In genomic region chr9:125143377-125144090, GRCh38 we compare ENCODE assay signal across 8 cellular contexts. TPM values are rescaled to one million over a fixed set of nuclear protein-coding genes. Genes with fewer than 3 reads are reported as not detected.
A peak's percentile ranks its signal among the peaks of the same experiment; 100 is the strongest.
DNase-seq lines count a peak whose midpoint lies in the region; ATAC-seq, FAIRE-seq and TF ChIP-seq lines count a peak whose summit lies in the region.

SCAI (minus strand) TSS chr9:125143528; CDS start chr9:125143437, 91 bp downstream.

- peak; percentile 99 for DNase-seq in AG10803 (ENCODE audit: low read depth)
- peak; percentile 99 for DNase-seq in NCI-H345 (lab: John Stamatoyannopoulos, UW)
- DNase-seq in activated B cell treated with CpG ODN at 0.5 μM for 24 hours = peak; percentile 90
- peak; percentile 96 to 98 for DNase-seq in central memory CD8-positive, alpha-beta T cell (ENCODE audit: low spot score in 2 of 2)
- peak; percentile 94 for DNase-seq in keratinocyte (ENCODE audit: low read depth, low spot score)
- DNase-seq in stimulated activated CD4-positive, alpha-beta T cell treated with anti-CD3 and anti-CD28 coated beads, Interleukin-15, amount 100 ng/mL, for 24 hours = peak; percentile 99

- H4K20me1 ChIP-seq in keratinocyte (ENCODE audit: control insufficient read depth, extremely low read depth, insufficient read depth, low read length) = peaks cover 3% of the 10 kb centered on the region

- peak; percentile 98 for TF ChIP-seq CTCF in AG10803 (conservative IDR thresholded peaks at IDR 0.05; ENCODE audit: low read length)
- TF ChIP-seq CTCF in activated B cell treated with CpG ODN at 0.5 μM for 24 hours (IDR thresholded peaks at IDR 0.05) = peak; percentile 91
- peak; percentile 91 to 100 (median 97) for TF ChIP-seq CTCF in keratinocyte (optimal IDR thresholded peaks at IDR 0.05 in 1 of 3, IDR thresholded peaks at IDR 0.05 in 1 of 3, conservative IDR thresholded peaks at IDR 0.05 in 1 of 3; ENCODE audit: extremely low read depth in 1 of 3, insufficient read depth in 2 of 3, low read length in 3 of 3)

- no peaks in the 10 kb centered on the region for H3K79me2 ChIP-seq in keratinocyte (ENCODE audit: control insufficient read depth, insufficient read depth, low read length)

- H3K9me3 ChIP-seq in keratinocyte (ENCODE audit: control insufficient read depth, low read depth, low read length) = no peaks in the 10 kb centered on the region

- intact Hi-C loops in activated B cell treated with CpG ODN at 0.5 μM for 24 hours (cut with micrococcal nuclease) = loop anchor here (1.0 to 10.0 kb wide), 9 partner anchors 17 to 372 kb away; partner anchors contain the start of genes GAPVD1, GOLGA1, HSPA5 and NR6A1

- peak within 1 kb of the TSS; percentile 64 for H3K9ac ChIP-seq in keratinocyte (ENCODE audit: control insufficient read depth, extremely low read depth, insufficient read depth, low read length)

- H3K36me3 ChIP-seq in keratinocyte (ENCODE audit: control insufficient read depth in 2 of 2, extremely low read depth in 1 of 2, insufficient read depth in 2 of 2, low read length in 2 of 2) = no peaks in the 10 kb centered on the region

- no peaks in the 10 kb centered on the region for H3K9me1 ChIP-seq in keratinocyte (ENCODE audit: control insufficient read depth, extremely low read depth, insufficient read depth, low read length)

- peak within 1 kb of the TSS; percentile 71 for H3K4me3 ChIP-seq in AG10803 (ENCODE audit: low read length)
- H3K4me3 ChIP-seq in keratinocyte (ENCODE audit: control insufficient read depth in 2 of 3, extremely low read depth in 1 of 3, insufficient read depth in 2 of 3, low read depth in 1 of 3, low read length in 3 of 3) = peak within 1 kb of the TSS; percentile 48 to 79 (median 70)

- FAIRE-seq in keratinocyte (lab: Jason Lieb, UNC) = peak; percentile 57

- peak within 1 kb of the TSS; percentile 92 for H3K4me3 Mint-ChIP-seq in activated B cell treated with CpG ODN at 0.5 μM for 24 hours
- peak within 1 kb of the TSS; percentile 97 for H3K4me3 Mint-ChIP-seq in central memory CD8-positive, alpha-beta T cell

- dilution Hi-C loops in keratinocyte (cut with MboI; ENCODE audit: extremely low pct_ligation_motif_present, low sequenced_read_pairs) = no loop called here

- peak within 1 kb of the TSS; percentile 36 for H3K27ac Mint-ChIP-seq in activated B cell treated with CpG ODN at 0.5 μM for 24 hours
- peak within 1 kb of the TSS; percentile 85 for H3K27ac Mint-ChIP-seq in central memory CD8-positive, alpha-beta T cell (ENCODE audit: low read depth)

- no peak within 1 kb of the TSS for H3K27ac ChIP-seq in keratinocyte (ENCODE audit: control insufficient read depth, insufficient read depth, low read length)

- CTCF ChIA-PET in activated B cell treated with CpG ODN at 0.5 μM for 24 hours (lab: Charles Lee) = interaction anchor here (1.0 to 3.8 kb wide), 4 partner anchors 10 to 372 kb away, joined by 3 to 18 read pairs (median 5); partner anchors contain the start of genes NR6A1 and WDR38

- ATAC-seq in GM19023 (IDR thresholded peaks at IDR 0.05; ENCODE audit: unreplicated experiment) = peak; percentile 98
- ATAC-seq in HG03280 (IDR thresholded peaks at IDR 0.05; ENCODE audit: unreplicated experiment) = peak; percentile 98
- ATAC-seq in activated B cell treated with CpG ODN at 0.5 μM for 24 hours (ENCODE audit: low read depth) = peak; percentile 99
- ATAC-seq in central memory CD8-positive, alpha-beta T cell (replicated peaks; ENCODE audit: extremely low read depth, poor library complexity, severe bottlenecking) = peak; percentile 100

- no peaks in the 10 kb centered on the region for H3K9me3 Mint-ChIP-seq in activated B cell treated with CpG ODN at 0.5 μM for 24 hours
- no peaks in the 10 kb centered on the region for H3K9me3 Mint-ChIP-seq in central memory CD8-positive, alpha-beta T cell

- peaks cover 14% of the 10 kb centered on the region for H3K36me3 Mint-ChIP-seq in activated B cell treated with CpG ODN at 0.5 μM for 24 hours (ENCODE audit: low read depth)
- H3K36me3 Mint-ChIP-seq in central memory CD8-positive, alpha-beta T cell (ENCODE audit: insufficient read depth) = peaks cover 8% of the 10 kb centered on the region

- peaks cover 10% of the 10 kb centered on the region for H3K4me1 ChIP-seq in keratinocyte (ENCODE audit: control insufficient read depth, extremely low read depth, insufficient read depth, low read length)

- no peaks in the 10 kb centered on the region for H3K27me3 ChIP-seq in keratinocyte (ENCODE audit: control insufficient read depth, extremely low read depth, insufficient read depth, low read length)

- H3K27me3 Mint-ChIP-seq in activated B cell treated with CpG ODN at 0.5 μM for 24 hours = no peaks in the 10 kb centered on the region
- no peaks in the 10 kb centered on the region for H3K27me3 Mint-ChIP-seq in central memory CD8-positive, alpha-beta T cell

- H3K4me1 Mint-ChIP-seq in activated B cell treated with CpG ODN at 0.5 μM for 24 hours = peaks cover 22% of the 10 kb centered on the region
- H3K4me1 Mint-ChIP-seq in central memory CD8-positive, alpha-beta T cell = peaks cover 37% of the 10 kb centered on the region

- POLR2A ChIA-PET in activated B cell treated with CpG ODN at 0.5 μM for 24 hours (lab: Charles Lee) = interaction anchor here (0.6 to 1.5 kb wide), 7 partner anchors 17 to 281 kb away, joined by 3 to 12 read pairs (median 4); partner anchors contain the start of genes ARPC5L, GOLGA1 and RPL35

- H3K4me2 ChIP-seq in keratinocyte (ENCODE audit: control insufficient read depth, extremely low read depth, insufficient read depth, low read depth, low read length) = peak within 1 kb of the TSS; percentile 97

- peak within 1 kb of the TSS; percentile 66 for H2AFZ ChIP-seq in keratinocyte (ENCODE audit: control insufficient read depth, low read length)

RNA-seq across cellular contexts. Expression of gene SCAI, which starts in this region (rescaled TPM):
- 10.7 and 11.7 TPM in 2 replicates for total RNA-seq in activated B cell treated with CpG ODN at 0.5 μM for 24 hours
- 1.6 to 3.1 TPM (median 3.0 TPM) in 3 replicates for polyA plus RNA-seq in keratinocyte
- polyA plus RNA-seq in keratinocyte (2011; ENCODE audit: low read depth) = 0.49 TPM
- 1.0 and 2.1 TPM in 2 replicates for polyA plus RNA-seq in keratinocyte (2011; cell fraction: cytosol; rRNA removed)
- polyA plus RNA-seq in keratinocyte (2011; cell fraction: nucleus; rRNA removed) = 3.7 and 4.0 TPM in 2 replicates
- 1.0 and 1.4 TPM in 2 replicates for polyA plus RNA-seq in keratinocyte (2012; ENCODE audit: low replicate concordance)
- 4.7 to 9.6 TPM (median 7.3 TPM) in 3 replicates for polyA minus RNA-seq in keratinocyte
- polyA minus RNA-seq in keratinocyte (2011; cell fraction: cytosol; rRNA and poly(A)+ RNA removed) = 0.96 TPM
- polyA minus RNA-seq in keratinocyte (2011; cell fraction: nucleus; rRNA and poly(A)+ RNA removed) = 2.4 and 7.0 TPM in 2 replicates
